ENCODE assay signal across 14 cellular contexts in the genomic region with DNA sequence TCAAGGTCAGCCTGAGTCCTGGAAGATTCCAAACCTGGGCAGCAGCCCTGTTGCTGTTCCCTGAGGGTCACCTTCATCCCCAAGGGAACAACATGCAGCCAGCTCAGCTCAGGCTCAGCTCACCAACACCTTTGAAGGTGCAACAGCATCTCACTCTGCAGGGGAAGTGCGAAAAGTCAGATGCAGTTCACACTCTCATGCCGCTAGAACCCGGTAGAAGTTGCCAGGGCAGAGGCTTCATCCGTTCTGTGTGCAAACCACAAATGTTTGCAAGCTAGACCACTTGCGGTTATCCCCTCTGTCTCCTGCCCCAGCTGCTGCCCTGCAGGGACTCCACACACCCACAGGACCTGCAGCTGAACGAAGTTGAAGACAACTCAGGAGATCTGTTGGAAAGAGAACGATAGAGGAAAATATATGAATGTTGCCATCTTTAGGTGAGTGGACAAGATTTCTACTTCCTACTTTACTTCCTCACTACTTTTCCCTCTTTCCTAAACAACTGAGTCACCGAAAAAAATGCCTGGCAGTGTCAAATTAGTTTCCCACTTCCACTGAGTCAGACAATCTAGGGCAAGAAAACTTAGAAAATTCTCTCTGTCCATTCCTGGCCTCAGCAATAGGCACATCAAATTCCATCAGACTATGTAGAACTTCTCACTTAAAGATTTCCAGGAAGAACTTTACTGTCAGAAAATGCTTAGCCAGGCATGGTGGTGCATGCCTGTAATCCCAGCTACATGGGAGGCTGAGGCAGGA. TPM values are rescaled to one million over a fixed set of nuclear protein-coding genes. Genes with fewer than 3 reads are reported as not detected.
DNase-seq lines count a peak whose midpoint lies in the region; ATAC-seq, FAIRE-seq and TF ChIP-seq lines count a peak whose summit lies in the region.
"Had no signal": no experiment of that assay in that cellular context is flagged by ENCODE, and none has a peak within 500 bp of the region (broad histone marks: within the 10 kb centered on the region; RNA-seq: fewer than 3 reads in every experiment).

No MANE protein-coding gene starts in this region.

- no peak for FAIRE-seq in kidney (lab: Jason Lieb, UNC)

- H3K4me1 ChIP-seq in trophoblast cell (ENCODE audit: control insufficient read depth in 1 of 2, insufficient read depth in 2 of 2, low read length in 2 of 2) (no peaks in the 10 kb centered on the region), kidney (ENCODE audit: control insufficient read depth in 1 of 2, insufficient read depth in 1 of 2, low read depth in 1 of 2, low read length in 2 of 2) (peaks cover 0 to 2% of the 10 kb centered on the region in 2 donors)

- H4K91ac ChIP-seq in trophoblast cell (ENCODE audit: low read depth, low read length), result no peak overlapping the region

- H2BK5ac ChIP-seq in trophoblast cell (ENCODE audit: low read depth, low read length, poor library complexity), result no peak overlapping the region

- no peaks in the 10 kb centered on the region for H3K79me1 ChIP-seq in trophoblast cell (ENCODE audit: low read length)

- H3K9me3 ChIP-seq in trophoblast cell (ENCODE audit: insufficient read depth, low read depth, low read length) (no peaks in the 10 kb centered on the region), kidney (ENCODE audit: control insufficient read depth in 1 of 2, low read length in 2 of 2) (no peaks in the 10 kb centered on the region)

- in situ Hi-C loops in GM13977 (cut with MboI; ENCODE audit: low pct_unique_long_range_greater_than_20kb, low sequenced_read_pairs, unreplicated experiment), result no loop called here

- WGBS in trophoblast cell (ENCODE audit: extremely low coverage, insufficient coverage, insufficient read length), result no CpG with 5 or more reads among the region's 8 CpGs

- H3K27me3 ChIP-seq in trophoblast cell (ENCODE audit: insufficient read depth, low read length), result no peaks in the 10 kb centered on the region

- intact Hi-C loops in kidney (cut with DNase I), result no loop called here
- intact Hi-C loops in left cardiac atrium (cut with DNase I), result loop anchor here in 1 of 2 donors (5.0 kb wide), 1 partner anchor 92 kb away; no protein-coding TSS in a partner anchor

- H2AFZ ChIP-seq in trophoblast cell (ENCODE audit: insufficient read depth, low read length, poor library complexity), result no peak overlapping the region
- H2AFZ ChIP-seq: parathyroid adenoma had no signal

- no peak overlapping the region for H3K14ac ChIP-seq in trophoblast cell (ENCODE audit: low read length)

- H2AK5ac ChIP-seq in trophoblast cell (ENCODE audit: low read length), result no peak overlapping the region

- H3K4ac ChIP-seq in trophoblast cell (ENCODE audit: low read depth, low read length), result no peak overlapping the region

- H4K12ac ChIP-seq in trophoblast cell (ENCODE audit: low read depth, low read length), result no peak overlapping the region

- H3K18ac ChIP-seq in trophoblast cell (ENCODE audit: low read length), result no peak overlapping the region

- H3K27ac ChIP-seq in trophoblast cell (ENCODE audit: low read depth, low read length), result no peak overlapping the region
- H3K27ac ChIP-seq in kidney (ENCODE audit: low read depth in 2 of 2, low read length in 2 of 2), result no peak overlapping the region
- H3K27ac ChIP-seq: cardiac muscle cell, parathyroid adenoma had no signal

- H3K4me2 ChIP-seq in trophoblast cell (ENCODE audit: low read length), result no peak overlapping the region

- H3K9ac ChIP-seq in trophoblast cell (ENCODE audit: low read length) (no peak overlapping the region), kidney (ENCODE audit: low read length in 2 of 2) (no peak overlapping the region)
- H3K9ac ChIP-seq: parathyroid adenoma had no signal

- no peak overlapping the region for H2BK12ac ChIP-seq in trophoblast cell (ENCODE audit: low read length)

- no peak overlapping the region for H3K23ac ChIP-seq in trophoblast cell (ENCODE audit: low read length)

- H3K4me3 ChIP-seq in trophoblast cell (ENCODE audit: low read depth, low read length), result no peak overlapping the region
- H3K4me3 ChIP-seq in kidney (ENCODE audit: low read length in 2 of 2), result no peak overlapping the region
- H3K4me3 ChIP-seq: cardiac muscle cell had no signal

- DNase-seq in GM13977 (ENCODE audit: low spot score), result peak; percentile 18
- DNase-seq in activated CD4-positive, alpha-beta T cell treated with anti-CD3 and anti-CD28 coated beads for 48 hours, result peak; percentile 7
- DNase-seq in trophoblast cell, result peak; percentile 41 to 78
- no peak for DNase-seq in kidney
- DNase-seq in DMS79 treated with DMSO at 0.1 percent for 48 hours (lab: John Stamatoyannopoulos, UW), result no peak
- no peak for DNase-seq in superior temporal gyrus (ENCODE audit: extremely low spot score)
- DNase-seq in left cardiac atrium, result no peak
- DNase-seq: GF-D8, NCI-H1417 had no signal

- H3K36me3 ChIP-seq in trophoblast cell (ENCODE audit: control insufficient read depth in 1 of 2, insufficient read depth in 2 of 2, low read length in 2 of 2) (no peaks in the 10 kb centered on the region), kidney (ENCODE audit: control insufficient read depth in 1 of 2, insufficient read depth in 2 of 2, low read length in 2 of 2) (no peaks in the 10 kb centered on the region)
- H3K36me3 ChIP-seq: cardiac muscle cell had no signal

- no peak overlapping the region for H2BK120ac ChIP-seq in trophoblast cell (ENCODE audit: insufficient read depth, low read length, poor library complexity)

- no peaks in the 10 kb centered on the region for H3K79me2 ChIP-seq in trophoblast cell (ENCODE audit: control insufficient read depth, insufficient read depth, low read length, poor library complexity)
- H3K79me2 ChIP-seq: parathyroid adenoma had no signal

- no peak for TF ChIP-seq CTCF in GM13977 (IDR thresholded peaks at IDR 0.05; ENCODE audit: extremely low read depth, insufficient read depth, missing control alignments)
- TF ChIP-seq CTCF in kidney (IDR thresholded peaks at IDR 0.05; ENCODE audit: borderline replicate concordance, extremely low read depth, insufficient read depth), result no peak

- ATAC-seq in HG02798 (IDR thresholded peaks at IDR 0.05; ENCODE audit: poor library complexity, unreplicated experiment), result peak; percentile 66
- no peak for ATAC-seq in left cardiac atrium

- no peak overlapping the region for H4K8ac ChIP-seq in trophoblast cell (ENCODE audit: low read depth, low read length)

RNA-seq across cellular contexts. Expression of a gene that starts 1.8 kb away (rescaled TPM):
- not detected in 2 replicates for polyA plus RNA-seq in trophoblast cell (2013)
- total RNA-seq in kidney, result 1.4 TPM
- 0.45 TPM for polyA plus RNA-seq in kidney (ENCODE audit: insufficient read depth, low read depth, low replicate concordance)
- 1 to 10 TPM in 1 of 2 donors, under 1 TPM in 1; 0.21 to 1.1 TPM for total RNA-seq in left cardiac atrium
- total RNA-seq: cardiac muscle cell; T-helper 2 cell treated with Interferon-gamma antibody and Interleukin-4, amounts not matched to agents 100 ng/mL and 5 ng/mL, for 36 hours had no signal
- polyA plus RNA-seq: cardiac muscle cell had no signal

RNA-seq across cellular contexts. Expression of a gene that starts 19.6 kb away (rescaled TPM):
- 26.4 and 27.9 TPM in 2 replicates for polyA plus RNA-seq in trophoblast cell (2013)
- total RNA-seq in kidney (128 TPM), left cardiac atrium (10 to 100 TPM; 25.4 to 36.0 TPM)
- 327 TPM for polyA plus RNA-seq in kidney (ENCODE audit: insufficient read depth, low read depth, low replicate concordance)

RNA-seq across cellular contexts. Expression of a gene that starts 26.3 kb away (rescaled TPM):
- polyA plus RNA-seq in trophoblast cell (2013), result 0.42 and 0.51 TPM in 2 replicates
- total RNA-seq in kidney, result 12.0 TPM
- 1.8 TPM for polyA plus RNA-seq in kidney (ENCODE audit: insufficient read depth, low read depth, low replicate concordance)
- 1 to 10 TPM; 2.4 to 4.4 TPM for total RNA-seq in left cardiac atrium
- total RNA-seq: cardiac muscle cell, temporal lobe had no signal
- polyA plus RNA-seq: cardiac muscle cell had no signal

Comparison
In these comparisons a context has a peak if more than half of its experiments do, and no peak if none do; other contexts are left out.
1. DNase-seq: peak in GM13977 (single experiment), activated CD4-positive, alpha-beta T cell treated with anti-CD3 and anti-CD28 coated beads for 48 hours (single experiment) and trophoblast cell (2 of 2); none in kidney (single experiment), DMS79 treated with DMSO at 0.1 percent for 48 hours (single experiment), superior temporal gyrus (single experiment) and left cardiac atrium (single experiment).